21 cellular contexts compared by ENCODE assay signal in the genomic region with DNA sequence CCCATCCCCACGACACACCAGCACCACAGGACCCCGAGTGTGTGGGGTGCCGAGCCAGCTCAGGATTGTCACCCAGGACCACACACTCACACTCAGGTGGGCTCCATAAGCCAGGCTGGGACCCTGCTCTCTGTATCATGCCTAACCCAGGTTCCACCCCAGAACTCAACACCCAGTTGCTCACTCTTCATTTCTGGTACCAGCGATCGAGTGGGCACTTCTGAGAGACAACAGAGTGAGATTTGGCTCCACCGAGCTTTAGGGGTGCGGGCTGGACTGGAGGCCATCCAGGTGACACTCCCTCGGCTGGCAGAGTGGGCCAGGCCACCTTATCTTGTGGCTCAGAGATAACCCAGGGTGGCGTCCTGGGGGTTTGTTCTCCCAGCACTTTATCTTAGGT.
"Had no signal": no experiment of that assay in that cellular context is flagged by ENCODE, and none has a peak within 500 bp of the region (broad histone marks: within the 10 kb centered on the region; RNA-seq: fewer than 3 reads in every experiment).

No MANE protein-coding gene starts in this region.

- H3K9me3 ChIP-seq: MG63, SJCRH30 had no signal

- DNase-seq: IMR-90, Karpas-422, KG1, MG63, NCI-H1092, NCI-H1105 treated with DMSO at 0.1 percent for 48 hours, NCI-H1436, NCI-H187, NCI-H2029, NCI-H2081 treated with DMSO at 0.1 percent for 48 hours, NCI-H2171, NCI-H226, NCI-H446, NCI-H510A, NCI-H524 treated with DMSO at 0.1 percent for 48 hours, NCI-H69, NCI-H774, SHP77 treated with DMSO at 0.1 percent for 48 hours, SJCRH30 had no signal

- H3K4me1 ChIP-seq: SJCRH30 had no signal

- H3K27me3 ChIP-seq: MG63 had no signal

- ATAC-seq: HepG2, SK-N-SH treated with all-trans-retinoic acid at 6 μM for 48 hours had no signal

- H3K4me3 ChIP-seq: MG63, SJCRH30 had no signal

- H3K36me3 ChIP-seq: MG63, SJCRH30 had no signal

- H3K27ac ChIP-seq: SJCRH30 had no signal
